Comparison of ENCODE assay signal across 8 cellular contexts in the genomic region with DNA sequence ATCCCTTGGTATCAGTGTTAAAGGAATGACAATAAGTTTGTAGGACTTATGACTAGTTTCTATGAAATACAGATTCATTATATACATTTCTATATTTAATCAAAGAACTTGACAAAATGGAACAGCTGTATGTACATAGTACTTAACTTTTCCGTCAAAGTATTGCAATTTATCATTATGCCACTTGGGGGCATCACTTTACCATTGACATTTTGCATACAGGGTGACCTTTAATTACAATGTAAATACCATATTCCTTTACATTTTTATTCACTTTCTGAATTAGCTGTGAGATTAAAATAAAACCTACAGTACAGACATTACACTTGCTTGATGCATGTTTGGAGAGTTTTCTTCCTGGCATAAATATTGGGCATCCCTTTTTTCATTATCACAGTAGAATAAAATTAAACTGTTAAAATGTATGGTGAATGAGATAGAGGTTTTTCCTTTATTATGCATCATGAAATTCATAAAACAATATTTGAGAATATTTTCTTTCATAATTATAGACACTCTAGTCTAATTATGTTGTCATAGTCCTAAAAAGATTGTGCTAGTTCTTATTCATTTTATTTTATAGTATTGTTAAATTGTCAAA. TPM values are rescaled to one million over a fixed set of nuclear protein-coding genes. Genes with fewer than 3 reads are reported as not detected.
DNase-seq lines count a peak whose midpoint lies in the region; ATAC-seq and TF ChIP-seq lines count a peak whose summit lies in the region.

No MANE protein-coding gene starts in this region.

- H3F3A ChIP-seq in DOHH2 (ENCODE audit: control insufficient read depth, insufficient read depth) (no peaks in the 10 kb centered on the region), PC-9 (ENCODE audit: insufficient read depth, low read depth) (no peaks in the 10 kb centered on the region), neural cell (ENCODE audit: insufficient read depth, low read length, poor library complexity, severe bottlenecking) (no peaks in the 10 kb centered on the region)

- H2AFZ ChIP-seq in PC-9 (no peak overlapping the region), neural cell (ENCODE audit: low read depth, low read length) (no peak overlapping the region)

- H3K4me1 ChIP-seq in DOHH2 (ENCODE audit: control insufficient read depth, low read length), result no peaks in the 10 kb centered on the region
- no peaks in the 10 kb centered on the region for H3K4me1 ChIP-seq in PC-9 (replicated peaks; ENCODE audit: insufficient read depth)

- H3K9me3 ChIP-seq in DOHH2 (ENCODE audit: control insufficient read depth, insufficient read depth, low read length), result no peaks in the 10 kb centered on the region
- H3K9me3 ChIP-seq in PC-9 (ENCODE audit: insufficient read depth, low read depth), result no peaks in the 10 kb centered on the region
- H3K9me3 ChIP-seq in neural cell (ENCODE audit: low read length), result no peaks in the 10 kb centered on the region

- peaks cover 2% of the 10 kb centered on the region; the same call in 1 of the 2 replicates for H3K27me3 ChIP-seq in DOHH2 (ENCODE audit: control insufficient read depth, low read length)
- H3K27me3 ChIP-seq in PC-9 (ENCODE audit: insufficient read depth, low read depth), result no peaks in the 10 kb centered on the region
- H3K27me3 ChIP-seq in dorsolateral prefrontal cortex, result no peaks in the 10 kb centered on the region
- no peaks in the 10 kb centered on the region for H3K27me3 ChIP-seq in neural cell (ENCODE audit: insufficient read depth, low read depth, low read length)

- intact Hi-C loops in PC-9 (cut with micrococcal nuclease; ENCODE audit: unreplicated experiment), result loop anchor here (1.0 to 10.0 kb wide), 5 partner anchors 451 to 1371 kb away; no protein-coding TSS in a partner anchor
- intact Hi-C loops in dorsolateral prefrontal cortex (cut with DNase I), result loop anchor here in 1 of 2 donors (10.0 kb wide), 1 partner anchor 1001 kb away; a partner anchor contains a TSS

- H4K20me1 ChIP-seq in DOHH2 (ENCODE audit: control insufficient read depth, insufficient read depth, low read depth, low read length) (no peaks in the 10 kb centered on the region), PC-9 (ENCODE audit: insufficient read depth) (no peaks in the 10 kb centered on the region), neural cell (ENCODE audit: insufficient read depth) (no peaks in the 10 kb centered on the region)

- H3K27ac ChIP-seq in 22Rv1, result no peak overlapping the region
- H3K27ac ChIP-seq in DOHH2 (ENCODE audit: low read depth, low read length), result no peak overlapping the region
- no peak overlapping the region for H3K27ac ChIP-seq in PC-9
- H3K27ac ChIP-seq in dorsolateral prefrontal cortex, result no peak overlapping the region
- no peak overlapping the region for H3K27ac ChIP-seq in neural cell (ENCODE audit: low read length)

- no peaks in the 10 kb centered on the region for H3K79me2 ChIP-seq in DOHH2 (ENCODE audit: control insufficient read depth, low read length)
- no peaks in the 10 kb centered on the region for H3K79me2 ChIP-seq in PC-9 (ENCODE audit: low read depth)
- no peaks in the 10 kb centered on the region for H3K79me2 ChIP-seq in neural cell (replicated peaks; ENCODE audit: insufficient read depth, low read length)

- no peak overlapping the region for H3K4me3 ChIP-seq in DOHH2 (ENCODE audit: low read length)
- no peak overlapping the region for H3K4me3 ChIP-seq in PC-9
- H3K4me3 ChIP-seq in dorsolateral prefrontal cortex, result no peak overlapping the region
- H3K4me3 ChIP-seq in neural cell (ENCODE audit: low read length), result no peak overlapping the region

- no peak overlapping the region for H3K9ac ChIP-seq in neural cell (ENCODE audit: low read length)

- POLR2A ChIA-PET in PC-9 (lab: Charles Lee; ENCODE audit: unreplicated experiment), result no interaction called here

- TF ChIP-seq RAD21 in neural cell (conservative IDR thresholded peaks at IDR 0.05), result peak; percentile 82

- H3K4me2 ChIP-seq in DOHH2 (ENCODE audit: low read length) (no peak overlapping the region), PC-9 (no peak overlapping the region), neural cell (ENCODE audit: low read length) (no peak overlapping the region)

- CTCF ChIA-PET in PC-9 (lab: Charles Lee), result interaction anchor here (1.0 to 1.2 kb wide), 3 partner anchors 12 to 996 kb away, joined by 3 to 6 read pairs (median 3); a partner anchor contains a TSS

- H3K9me2 ChIP-seq in DOHH2 (replicated peaks; ENCODE audit: control insufficient read depth, low read length), result no peaks in the 10 kb centered on the region
- H3K9me2 ChIP-seq in PC-9 (ENCODE audit: insufficient read depth), result no peaks in the 10 kb centered on the region; the same call in 1 of the 2 replicates
- H3K9me2 ChIP-seq in neural cell (ENCODE audit: insufficient read depth, low read length), result no peaks in the 10 kb centered on the region

- DNase-seq in PC-9, result peak; percentile 9 to 51
- DNase-seq in dorsolateral prefrontal cortex, result no peak
- DNase-seq in stimulated activated CD8-positive, alpha-beta memory T cell treated with anti-CD3 and anti-CD28 coated beads, Interleukin-4, amount 100 ng/mL, for 48 hours, result no peak

- peak; percentile 82 for TF ChIP-seq CTCF in 22Rv1 (IDR thresholded peaks at IDR 0.05)
- TF ChIP-seq CTCF in DOHH2 (IDR thresholded peaks at IDR 0.05; ENCODE audit: low read depth, low read length, poor library complexity, severe bottlenecking), result peak; percentile 64
- peak; percentile 86 for TF ChIP-seq CTCF in PC-9 (conservative IDR thresholded peaks at IDR 0.05)
- TF ChIP-seq CTCF in dorsolateral prefrontal cortex (IDR thresholded peaks at IDR 0.05 in 54 of 56, conservative IDR thresholded peaks at IDR 0.05 in 2 of 56; ENCODE audit: low read depth in 1 of 56, partially characterized antibody in 56 of 56), result peak; percentile 52 to 82 (median 70)
- peak; percentile 80 for TF ChIP-seq CTCF in neural cell (IDR thresholded peaks at IDR 0.05; ENCODE audit: poor library complexity, severe bottlenecking)

- BruUV-seq in PC-9 (replicated peaks; lab: Mats Ljungman, UMichigan), result no TSS peak

- no peaks in the 10 kb centered on the region for H3K36me3 ChIP-seq in DOHH2 (ENCODE audit: control insufficient read depth, low read length)
- no peaks in the 10 kb centered on the region for H3K36me3 ChIP-seq in PC-9 (ENCODE audit: low read depth)
- H3K36me3 ChIP-seq in neural cell (ENCODE audit: insufficient read depth, low read length), result no peaks in the 10 kb centered on the region

- TF ChIP-seq EP300 in neural cell (conservative IDR thresholded peaks at IDR 0.05; ENCODE audit: poor library complexity, severe bottlenecking), result no peak

- peak; percentile 68 for ATAC-seq in HG03571 (IDR thresholded peaks at IDR 0.05; ENCODE audit: unreplicated experiment)
- no peak for ATAC-seq in HG02642 (IDR thresholded peaks at IDR 0.05; ENCODE audit: poor library complexity, unreplicated experiment)

TF ChIP-seq in neural cell, 6 proteins besides CTCF, POLR2A, EP300 and RAD21:
- TF ChIP-seq SMC3 (conservative IDR thresholded peaks at IDR 0.05; ENCODE audit: poor library complexity) (peak; percentile 78), POLR2AphosphoS5 (IDR thresholded peaks at IDR 0.05) (no peak)

RNA-seq across cellular contexts. Expression of a gene that starts 6.9 kb away (rescaled TPM):
- total RNA-seq in PC-9 (2021) (12.5 and 13.2 TPM in 2 replicates), dorsolateral prefrontal cortex (10 to 100 TPM; 16.6 to 35.3 (median 22.2) TPM)
- 3.8 and 6.1 TPM in 2 replicates for polyA plus RNA-seq in neural cell
- polyA minus RNA-seq in neural cell, result 4.9 and 11.7 TPM in 2 replicates

RNA-seq across cellular contexts. Expression of a gene that starts 7.0 kb away (rescaled TPM):
- total RNA-seq in PC-9 (2021) (3.3 and 3.9 TPM in 2 replicates), dorsolateral prefrontal cortex (10 to 100 TPM in 16 of 120 experiments, 1 to 10 TPM in 104; 3.8 to 19.0 (median 8.2) TPM)
- polyA plus RNA-seq in neural cell, result 2.0 TPM in 2 replicates
- polyA minus RNA-seq in neural cell, result 2.7 and 2.8 TPM in 2 replicates

Comparison
In these comparisons a context has a peak if more than half of its experiments do, and no peak if none do; other contexts are left out.
1. DNase-seq: peak in PC-9 (2 of 2); none in dorsolateral prefrontal cortex (0 of 10) and stimulated activated CD8-positive, alpha-beta memory T cell treated with anti-CD3 and anti-CD28 coated beads, Interleukin-4, amount 100 ng/mL, for 48 hours (single experiment).
2. Peak in every context shown above with its lines, with median percentiles within 50 percentile points of each other: CTCF ChIP-seq.